8 cellular contexts compared by ENCODE assay signal in genomic region chrX:63754860-63755579, GRCh38. TPM values are rescaled to one million over a fixed set of nuclear protein-coding genes. Genes with fewer than 3 reads are reported as not detected.
DNase-seq lines count a peak whose midpoint lies in the region; ATAC-seq and TF ChIP-seq lines count a peak whose summit lies in the region.

No MANE protein-coding gene starts in this region.

- H3K36me3 ChIP-seq in spleen, result no peaks in the 10 kb centered on the region

- peak overlapping the region; percentile 98 for H3K27ac Mint-ChIP-seq in central memory CD8-positive, alpha-beta T cell (ENCODE audit: low read depth)

- H3K9me3 ChIP-seq in spleen, result no peaks in the 10 kb centered on the region

- H3K36me3 Mint-ChIP-seq in central memory CD8-positive, alpha-beta T cell (ENCODE audit: insufficient read depth), result peaks cover 14% of the 10 kb centered on the region

- ATAC-seq in HG03175 (IDR thresholded peaks at IDR 0.05; ENCODE audit: unreplicated experiment), result peak; percentile 98
- peak; percentile 91 for ATAC-seq in central memory CD8-positive, alpha-beta T cell (replicated peaks; ENCODE audit: extremely low read depth, poor library complexity, severe bottlenecking)

- DNase-seq in AG08396 (ENCODE audit: low spot score) (peak; percentile 88), NCI-H345 (lab: John Stamatoyannopoulos, UW) (peak; percentile 83), iris pigment epithelial cell (ENCODE audit: low read depth) (peak; percentile 95), spleen (peak; percentile 96)
- peak; percentile 67 for DNase-seq in activated CD4-positive, CD25-positive, alpha-beta regulatory T cell treated with anti-CD3 and anti-CD28 coated beads, Interleukin-2, amount 50 U/mL, for 16 hours (ENCODE audit: low read depth, low spot score)
- DNase-seq in central memory CD8-positive, alpha-beta T cell (ENCODE audit: low spot score in 2 of 2), result peak; percentile 50 to 78

- peaks cover 0 to 31% (median 7%) of the 10 kb centered on the region in 6 donors for H3K4me1 ChIP-seq in spleen

- no peaks in the 10 kb centered on the region for H3K9me3 Mint-ChIP-seq in central memory CD8-positive, alpha-beta T cell

- intact Hi-C loops in spleen (cut with DNase I; ENCODE audit: low total_unique reads), result no loop called here

- in situ Hi-C loops in GM18951 (cut with MboI; ENCODE audit: low sequenced_read_pairs, unreplicated experiment), result no loop called here

- H3K27me3 ChIP-seq in spleen (replicated peaks in 1 of 7), result no peaks in the 10 kb centered on the region

- no peaks in the 10 kb centered on the region for H3K27me3 Mint-ChIP-seq in central memory CD8-positive, alpha-beta T cell

- peak overlapping the region; percentile 46 to 80 (median 56) for H3K4me3 ChIP-seq in spleen

- H3K27ac ChIP-seq in spleen, result peak overlapping the region; percentile 80 to 92 (median 90)

- TF ChIP-seq POLR2A in GM18951 (IDR thresholded peaks at IDR 0.05; ENCODE audit: extremely low read depth, insufficient read depth, insufficient read length) (peak; percentile 81), spleen (IDR thresholded peaks at IDR 0.05) (peak in 1 of 3 donors; percentile 35)

- H3K4me3 Mint-ChIP-seq in central memory CD8-positive, alpha-beta T cell, result peak overlapping the region; percentile 96

- peaks cover 43% of the 10 kb centered on the region for H3K4me1 Mint-ChIP-seq in central memory CD8-positive, alpha-beta T cell

- TF ChIP-seq CTCF in spleen (IDR thresholded peaks at IDR 0.05 in 8 of 11, conservative IDR thresholded peaks at IDR 0.05 in 3 of 11), result no peak

- 0 to 40% (median 2%) methylated on average over 24 to 44 of the region's 44 CpGs for WGBS in spleen, 5 donors

RNA-seq across cellular contexts. Expression of gene ARHGEF9, which starts 30.0 kb away (rescaled TPM):
- 10 to 100 TPM; 14.2 to 29.8 (median 19.6) TPM for total RNA-seq in spleen
- polyA plus RNA-seq in spleen, result 10 to 100 TPM in 1 of 3 donors, 1 to 10 TPM in 2; 8.3 to 10.6 (median 9.9) TPM

Comparison
In these comparisons a context has a peak if more than half of its experiments do, and no peak if none do; other contexts are left out.
1. Peak in every context shown above with its lines: DNase-seq, ATAC-seq, H3K4me3 ChIP-seq and H3K27ac ChIP-seq.